29 cellular contexts compared by ENCODE assay signal in the genomic region with DNA sequence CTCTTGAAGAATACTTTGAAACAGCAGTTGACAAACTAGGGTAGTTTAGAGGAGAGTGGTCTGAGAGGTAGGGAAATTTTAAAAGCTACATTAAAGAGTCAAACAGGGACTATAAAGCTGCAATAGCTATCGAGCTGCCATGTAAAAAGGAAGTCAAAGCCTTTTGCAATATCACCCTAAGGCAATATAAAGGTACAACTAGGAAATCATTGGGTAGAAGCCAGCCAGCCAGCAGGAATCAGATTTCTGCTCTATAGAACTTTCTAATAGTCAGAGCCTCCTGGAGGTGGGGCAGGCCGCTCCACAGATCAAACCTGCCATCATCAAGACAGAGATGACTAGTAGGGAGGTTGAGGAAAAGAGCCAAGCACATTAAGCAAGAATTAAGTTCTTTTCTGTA. TPM values are rescaled to one million over a fixed set of nuclear protein-coding genes. Genes with fewer than 3 reads are reported as not detected.
"Had no signal": no experiment of that assay in that cellular context is flagged by ENCODE, and none has a peak within 500 bp of the region (broad histone marks: within the 10 kb centered on the region; RNA-seq: fewer than 3 reads in every experiment).

No MANE protein-coding gene starts in this region.

- H3K9me3 ChIP-seq: ascending aorta, body of pancreas, SJSA1 had no signal

- H3K27me3 ChIP-seq: ascending aorta, body of pancreas, SJSA1 had no signal

- DNase-seq: activated B cell treated with CpG ODN at 0.5 μM for 24 hours; activated CD4-positive, alpha-beta T cell treated with anti-CD3 and anti-CD28 coated beads for 1 hour; activated CD4-positive, alpha-beta T cell treated with anti-CD3 and anti-CD28 coated beads, Interleukin-2, amount 10 ng/mL, durations not matched to agents 24 days and 14 days; activated CD4-positive, alpha-beta T cell treated with anti-CD3 and anti-CD28 coated beads, Interleukin-2, amount 50 U/mL, for 48 hours; activated CD8-positive, alpha-beta memory T cell treated with anti-CD3 and anti-CD28 coated beads, Interleukin-2, amount 10 ng/mL, durations not matched to agents 7 days and 5 days; activated effector memory CD4-positive, alpha-beta T cell treated with Interleukin-2 at 50 U/mL for 16 hours; activated naive CD4-positive, alpha-beta T cell treated with Interleukin-2 at 50 U/mL for 16 hours; activated naive CD8-positive, alpha-beta T cell treated with anti-CD3 and anti-CD28 coated beads, Interleukin-2, amount 50 U/mL, for 24 hours; activated T-cell treated with anti-CD3 and anti-CD28 coated beads, Interleukin-2, amount 50 U/mL, for 24 hours; amniotic stem cell; body of pancreas; Karpas-422; NCI-H1092; NCI-H1417 treated with DMSO at 0.1 percent for 48 hours; NCI-H1694; NCI-H2029; NCI-H2107; NCI-H510A treated with DMSO at 0.1 percent for 48 hours; NCI-H69; T-cell; T-helper 2 cell; T1000 had no signal

- H3K27ac ChIP-seq: ascending aorta, body of pancreas, SJSA1 had no signal

- H3K36me3 ChIP-seq: ascending aorta, SJSA1 had no signal

- H3K4me1 ChIP-seq: ascending aorta, body of pancreas, SJSA1 had no signal

- H3K4me3 ChIP-seq: ascending aorta, body of pancreas, K562, SJSA1 had no signal

- ATAC-seq: activated CD8-positive, alpha-beta memory T cell treated with anti-CD3 and anti-CD28 coated beads, Interleukin-2, amount 10 ng/mL, durations not matched to agents 7 days and 5 days; activated naive CD4-positive, alpha-beta T cell treated with anti-CD3 and anti-CD28 coated beads, Interleukin-2, amount 50 U/mL, for 72 hours; activated naive CD8-positive, alpha-beta T cell treated with anti-CD3 and anti-CD28 coated beads, Interleukin-2, amount 50 U/mL, for 24 hours; body of pancreas; K562; Right ventricle myocardium inferior; T-cell had no signal

RNA-seq across cellular contexts. Expression of a gene that starts 15.2 kb away (rescaled TPM):
- total RNA-seq: activated B cell treated with CpG ODN at 0.5 μM for 24 hours; activated CD4-positive, alpha-beta T cell treated with anti-CD3 and anti-CD28 coated beads, Interleukin-2, amount 10 ng/mL, durations not matched to agents 24 days and 14 days; activated CD8-positive, alpha-beta memory T cell treated with anti-CD3 and anti-CD28 coated beads, Interleukin-2, amount 10 ng/mL, durations not matched to agents 7 days and 5 days; activated naive CD4-positive, alpha-beta T cell treated with anti-CD3 and anti-CD28 coated beads, Interleukin-2, amount 50 U/mL, for 72 hours; activated T-helper 1 cell treated with anti-CD3 and anti-CD28 coated beads, Interleukin-12 subunit alpha, Interleukin-12 subunit beta, Interleukin-2, Interleukin-4 antibody, amounts not matched to agents 30 ng/mL and 10 ng/mL and 1 ng/mL, durations not matched to agents 14 hours and 24 hours and 36 hours; ascending aorta; body of pancreas; K562; Right ventricle myocardium inferior; RPMI7951; SJSA1; T-cell had no signal
